Comparison of ENCODE assay signal across 18 cellular contexts in genomic region chr9:137658778-137659177, GRCh38. TPM values are rescaled to one million over a fixed set of nuclear protein-coding genes. Genes with fewer than 3 reads are reported as not detected.
DNase-seq lines count a peak whose midpoint lies in the region; ATAC-seq and TF ChIP-seq lines count a peak whose summit lies in the region.
"Had no signal": no experiment of that assay in that cellular context is flagged by ENCODE, and none has a peak within 500 bp of the region (broad histone marks: within the 10 kb centered on the region; RNA-seq: fewer than 3 reads in every experiment).

No MANE protein-coding gene starts in this region.

- peak overlapping the region; percentile 52 for H3K27ac Mint-ChIP-seq in activated CD8-positive, alpha-beta T cell treated with anti-CD3 and anti-CD28 coated beads, Interleukin-2, amount 10 ng/mL, durations not matched to agents 7 days and 5 days
- H3K27ac Mint-ChIP-seq in activated CD8-positive, alpha-beta T cell treated with anti-CD3 and anti-CD28 coated beads for 36 hours = no peak overlapping the region
- H3K27ac Mint-ChIP-seq in GM23338 (no peak overlapping the region), WTC11 (peak overlapping the region; percentile 24; the same call in 1 of the 2 replicates)

- peaks cover 26% of the 10 kb centered on the region for H3K4me1 Mint-ChIP-seq in activated CD8-positive, alpha-beta T cell treated with anti-CD3 and anti-CD28 coated beads, Interleukin-2, amount 10 ng/mL, durations not matched to agents 7 days and 5 days (ENCODE audit: low read depth)
- H3K4me1 Mint-ChIP-seq in activated CD8-positive, alpha-beta T cell treated with anti-CD3 and anti-CD28 coated beads for 36 hours (ENCODE audit: low read depth) = peaks cover 24% of the 10 kb centered on the region
- H3K4me1 Mint-ChIP-seq in GM23338 (peaks cover 35% of the 10 kb centered on the region), WTC11 (peaks cover 40% of the 10 kb centered on the region)

- H3K36me3 Mint-ChIP-seq in activated CD8-positive, alpha-beta T cell treated with anti-CD3 and anti-CD28 coated beads, Interleukin-2, amount 10 ng/mL, durations not matched to agents 7 days and 5 days (ENCODE audit: low read depth) = peaks cover 24% of the 10 kb centered on the region
- H3K36me3 Mint-ChIP-seq in activated CD8-positive, alpha-beta T cell treated with anti-CD3 and anti-CD28 coated beads for 36 hours (ENCODE audit: low read depth) = peaks cover 11% of the 10 kb centered on the region
- H3K36me3 Mint-ChIP-seq in GM23338 (ENCODE audit: low read depth) = peaks cover 12% of the 10 kb centered on the region; the same call in 2 of the 3 replicates
- peaks cover 5% of the 10 kb centered on the region for H3K36me3 Mint-ChIP-seq in WTC11

- H3K27me3 ChIP-seq in GM23338 (ENCODE audit: insufficient read depth) = no peaks in the 10 kb centered on the region
- no peaks in the 10 kb centered on the region for H3K27me3 ChIP-seq in trophoblast cell (ENCODE audit: insufficient read depth, low read length)
- H3K27me3 ChIP-seq in brain microvascular endothelial cell (replicated peaks) = no peaks in the 10 kb centered on the region
- H3K27me3 ChIP-seq: SJSA1 had no signal

- H3K79me1 ChIP-seq in trophoblast cell (ENCODE audit: low read length) = no peaks in the 10 kb centered on the region

- H3K4me2 ChIP-seq in GM23338 (no peak overlapping the region), trophoblast cell (ENCODE audit: low read length) (no peak overlapping the region)

- CTCF ChIA-PET in activated CD8-positive, alpha-beta T cell treated with anti-CD3 and anti-CD28 coated beads, Interleukin-2, amount 10 ng/mL, durations not matched to agents 7 days and 5 days (lab: Charles Lee) = interaction anchor here (1.1 kb wide), 1 partner anchor 12 kb away, joined by 5 read pairs; no protein-coding TSS in a partner anchor
- CTCF ChIA-PET in activated CD8-positive, alpha-beta T cell treated with anti-CD3 and anti-CD28 coated beads for 36 hours (lab: Charles Lee) = interaction anchor here (0.8 kb wide), 1 partner anchor 14 kb away, joined by 3 read pairs; no protein-coding TSS in a partner anchor
- CTCF ChIA-PET in WTC11 (lab: Charles Lee) = interaction anchor here (0.8 to 1.2 kb wide), 3 partner anchors 14 to 36 kb away, joined by 3 read pairs; no protein-coding TSS in a partner anchor

- H3K14ac ChIP-seq in trophoblast cell (ENCODE audit: low read length) = no peak overlapping the region

- H3K36me3 ChIP-seq in GM23338 (ENCODE audit: insufficient read depth) (no peaks in the 10 kb centered on the region; the same call in 1 of the 2 replicates), trophoblast cell (ENCODE audit: control insufficient read depth in 1 of 2, insufficient read depth in 2 of 2, low read length in 2 of 2) (peaks cover 3 to 4% of the 10 kb centered on the region in 2 experiments), brain microvascular endothelial cell (replicated peaks) (no peaks in the 10 kb centered on the region)
- H3K36me3 ChIP-seq: SJSA1 had no signal

- no peak overlapping the region for H2BK5ac ChIP-seq in trophoblast cell (ENCODE audit: low read depth, low read length, poor library complexity)

- no peak for ATAC-seq in activated CD8-positive, alpha-beta T cell treated with anti-CD3 and anti-CD28 coated beads, Interleukin-2, amount 10 ng/mL, durations not matched to agents 7 days and 5 days
- no peak for ATAC-seq in activated CD8-positive, alpha-beta T cell treated with anti-CD3 and anti-CD28 coated beads for 36 hours
- ATAC-seq in GM23338 (no peak), WTC11 (no peak), GM19452 (IDR thresholded peaks at IDR 0.05; ENCODE audit: unreplicated experiment) (no peak)
- ATAC-seq: K562 had no signal

- H3K27me3 Mint-ChIP-seq in activated CD8-positive, alpha-beta T cell treated with anti-CD3 and anti-CD28 coated beads, Interleukin-2, amount 10 ng/mL, durations not matched to agents 7 days and 5 days (ENCODE audit: low read depth) = no peaks in the 10 kb centered on the region
- no peaks in the 10 kb centered on the region for H3K27me3 Mint-ChIP-seq in activated CD8-positive, alpha-beta T cell treated with anti-CD3 and anti-CD28 coated beads for 36 hours
- H3K27me3 Mint-ChIP-seq in GM23338 (ENCODE audit: insufficient read depth, low read depth, poor library complexity) (peaks cover 2% of the 10 kb centered on the region), WTC11 (ENCODE audit: low read depth) (no peaks in the 10 kb centered on the region)

- no peak overlapping the region for H3K18ac ChIP-seq in trophoblast cell (ENCODE audit: low read length)

- H4K8ac ChIP-seq in trophoblast cell (ENCODE audit: low read depth, low read length) = no peak overlapping the region

- no peak overlapping the region for H2BK120ac ChIP-seq in trophoblast cell (ENCODE audit: insufficient read depth, low read length, poor library complexity)

- H3K9me3 ChIP-seq in trophoblast cell (ENCODE audit: insufficient read depth, low read depth, low read length) = no peaks in the 10 kb centered on the region
- H3K9me3 ChIP-seq: SJSA1 had no signal

- no peak for DNase-seq in activated CD8-positive, alpha-beta T cell treated with anti-CD3 and anti-CD28 coated beads, Interleukin-2, amount 10 ng/mL, durations not matched to agents 7 days and 5 days
- no peak for DNase-seq in activated CD8-positive, alpha-beta T cell treated with anti-CD3 and anti-CD28 coated beads for 36 hours
- DNase-seq in GM23338 (ENCODE audit: low spot score) (no peak), WTC11 (ENCODE audit: low spot score) (no peak), trophoblast cell (no peak), KG1 (lab: John Stamatoyannopoulos, UW) (no peak), brain microvascular endothelial cell (no peak)
- DNase-seq: AML-193, EL, NCI-H1105, NCI-H1694 treated with DMSO at 0.1 percent for 48 hours, NCI-H345, NCI-H526 treated with DMSO at 0.1 percent for 48 hours had no signal

- in situ Hi-C loops in brain microvascular endothelial cell (cut with HindIII; ENCODE audit: low pct_ligation_motif_present, low sequenced_read_pairs) = no loop called here

- no peak overlapping the region for H3K4me3 ChIP-seq in GM23338
- H3K4me3 ChIP-seq in trophoblast cell (ENCODE audit: low read depth, low read length) = no peak overlapping the region
- H3K4me3 ChIP-seq in brain microvascular endothelial cell (ENCODE audit: low read depth, low read length) = no peak overlapping the region
- H3K4me3 ChIP-seq: K562, SJSA1 had no signal

- no peak overlapping the region for H3K4me3 Mint-ChIP-seq in activated CD8-positive, alpha-beta T cell treated with anti-CD3 and anti-CD28 coated beads, Interleukin-2, amount 10 ng/mL, durations not matched to agents 7 days and 5 days
- no peak overlapping the region for H3K4me3 Mint-ChIP-seq in activated CD8-positive, alpha-beta T cell treated with anti-CD3 and anti-CD28 coated beads for 36 hours
- H3K4me3 Mint-ChIP-seq in GM23338 = no peak overlapping the region
- no peak overlapping the region for H3K4me3 Mint-ChIP-seq in WTC11

- peak overlapping the region; percentile 27 for H3K4ac ChIP-seq in trophoblast cell (ENCODE audit: low read depth, low read length)

- no peak overlapping the region for H3K23ac ChIP-seq in trophoblast cell (ENCODE audit: low read length)

- H4K20me1 ChIP-seq in GM23338 (replicated peaks; ENCODE audit: insufficient read depth) = peaks cover 40% of the 10 kb centered on the region

- no peak overlapping the region for H4K12ac ChIP-seq in trophoblast cell (ENCODE audit: low read depth, low read length)

- POLR2A ChIA-PET in activated CD8-positive, alpha-beta T cell treated with anti-CD3 and anti-CD28 coated beads, Interleukin-2, amount 10 ng/mL, durations not matched to agents 7 days and 5 days (lab: Charles Lee) = no interaction called here
- POLR2A ChIA-PET in activated CD8-positive, alpha-beta T cell treated with anti-CD3 and anti-CD28 coated beads for 36 hours (lab: Charles Lee) = interaction anchor here (0.6 kb wide), 2 partner anchors 42 to 150 kb away, joined by 3 read pairs; no protein-coding TSS in a partner anchor
- POLR2A ChIA-PET in WTC11 (lab: Charles Lee) = no interaction called here

- no peak overlapping the region for H3K9ac ChIP-seq in trophoblast cell (ENCODE audit: low read length)

- TF ChIP-seq CTCF in activated CD8-positive, alpha-beta T cell treated with anti-CD3 and anti-CD28 coated beads for 36 hours (IDR thresholded peaks at IDR 0.05) = no peak
- TF ChIP-seq CTCF in GM23338 (conservative IDR thresholded peaks at IDR 0.05; ENCODE audit: low read depth in 2 of 2) (no peak), WTC11 (IDR thresholded peaks at IDR 0.05) (no peak), brain microvascular endothelial cell (IDR thresholded peaks at IDR 0.05; ENCODE audit: low read depth, low read length, missing control alignments) (no peak)

- no peaks in the 10 kb centered on the region; the same call in 1 of the 2 replicates for H3F3A ChIP-seq in GM23338 (replicated peaks; ENCODE audit: low read depth)

- no peak overlapping the region for H2AFZ ChIP-seq in GM23338
- H2AFZ ChIP-seq in trophoblast cell (ENCODE audit: insufficient read depth, low read length, poor library complexity) = no peak overlapping the region

- H2AK5ac ChIP-seq in trophoblast cell (ENCODE audit: low read length) = no peak overlapping the region

- no peak overlapping the region for H2BK12ac ChIP-seq in trophoblast cell (ENCODE audit: low read length)

- WGBS in trophoblast cell (ENCODE audit: extremely low coverage, insufficient coverage, insufficient read length) = no CpG with 5 or more reads among the region's 2 CpGs

- peak overlapping the region; percentile 26; the same call in 1 of the 2 replicates for H3K27ac ChIP-seq in GM23338 (ENCODE audit: low read depth)
- H3K27ac ChIP-seq in trophoblast cell (ENCODE audit: low read depth, low read length) = no peak overlapping the region
- no peak overlapping the region for H3K27ac ChIP-seq in brain microvascular endothelial cell
- H3K27ac ChIP-seq: HL-60, RWPE1, SJSA1 had no signal

- no peak overlapping the region for H4K91ac ChIP-seq in trophoblast cell (ENCODE audit: low read depth, low read length)

- intact Hi-C loops in activated CD8-positive, alpha-beta T cell treated with anti-CD3 and anti-CD28 coated beads for 36 hours (cut with micrococcal nuclease) = no loop called here

- H3K79me2 ChIP-seq in GM23338 (replicated peaks; ENCODE audit: insufficient read depth) = peaks cover 99% of the 10 kb centered on the region
- peaks cover 3% of the 10 kb centered on the region for H3K79me2 ChIP-seq in trophoblast cell (ENCODE audit: control insufficient read depth, insufficient read depth, low read length, poor library complexity)

- no peaks in the 10 kb centered on the region for H3K9me3 Mint-ChIP-seq in activated CD8-positive, alpha-beta T cell treated with anti-CD3 and anti-CD28 coated beads, Interleukin-2, amount 10 ng/mL, durations not matched to agents 7 days and 5 days (ENCODE audit: insufficient read depth)
- H3K9me3 Mint-ChIP-seq in activated CD8-positive, alpha-beta T cell treated with anti-CD3 and anti-CD28 coated beads for 36 hours = no peaks in the 10 kb centered on the region
- H3K9me3 Mint-ChIP-seq in GM23338 (no peaks in the 10 kb centered on the region), WTC11 (no peaks in the 10 kb centered on the region)

- no peaks in the 10 kb centered on the region for H3K9me2 ChIP-seq in GM23338 (ENCODE audit: insufficient read depth)

- H3K4me1 ChIP-seq in GM23338 (ENCODE audit: insufficient read depth) (peaks cover 22% of the 10 kb centered on the region), trophoblast cell (ENCODE audit: control insufficient read depth in 1 of 2, insufficient read depth in 2 of 2, low read length in 2 of 2) (no peaks in the 10 kb centered on the region)
- H3K4me1 ChIP-seq: SJSA1 had no signal

RNA-seq across cellular contexts. Expression of gene EHMT1, which starts 40.0 kb away (rescaled TPM):
- total RNA-seq in activated CD8-positive, alpha-beta T cell treated with anti-CD3 and anti-CD28 coated beads, Interleukin-2, amount 10 ng/mL, durations not matched to agents 7 days and 5 days = 100 to 1,000 TPM; 112 to 115 TPM
- 10 to 100 TPM; 62.1 to 67.1 TPM for total RNA-seq in activated CD8-positive, alpha-beta T cell treated with anti-CD3 and anti-CD28 coated beads for 36 hours
- total RNA-seq in GM23338 (2014; rRNA removed; shearing (Covaris generic)) = 160 and 177 TPM in 2 replicates
- polyA plus RNA-seq in GM23338 (2016; fragmentation: Nextera tagmentation; extraction: Ambion mirVana) = 162 and 166 TPM in 2 replicates
- 152 to 170 TPM (median 154 TPM) in 3 replicates for total RNA-seq in WTC11 (2021)
- polyA plus RNA-seq in trophoblast cell (2013) = 39.4 and 40.8 TPM in 2 replicates

RNA-seq across cellular contexts. Expression of gene ARRDC1, which starts 53.3 kb away (rescaled TPM):
- 10 to 100 TPM; 42.3 to 45.1 TPM for total RNA-seq in activated CD8-positive, alpha-beta T cell treated with anti-CD3 and anti-CD28 coated beads, Interleukin-2, amount 10 ng/mL, durations not matched to agents 7 days and 5 days
- 10 to 100 TPM; 29.0 TPM for total RNA-seq in activated CD8-positive, alpha-beta T cell treated with anti-CD3 and anti-CD28 coated beads for 36 hours
- total RNA-seq in GM23338 (2014; rRNA removed; shearing (Covaris generic)) = 33.9 and 63.8 TPM in 2 replicates
- polyA plus RNA-seq in GM23338 (2016; fragmentation: Nextera tagmentation; extraction: Ambion mirVana) = 33.5 and 36.6 TPM in 2 replicates
- 41.2 to 48.3 TPM (median 41.3 TPM) in 3 replicates for total RNA-seq in WTC11 (2021)
- polyA plus RNA-seq in trophoblast cell (2013) = 39.9 and 42.1 TPM in 2 replicates

Comparison
In these comparisons a context has a peak if more than half of its experiments do, and no peak if none do; other contexts are left out.
1. H3K27ac Mint-ChIP-seq: peak in activated CD8-positive, alpha-beta T cell treated with anti-CD3 and anti-CD28 coated beads, Interleukin-2, amount 10 ng/mL, durations not matched to agents 7 days and 5 days (single experiment) and WTC11 (single experiment); none in activated CD8-positive, alpha-beta T cell treated with anti-CD3 and anti-CD28 coated beads for 36 hours (single experiment) and GM23338 (single experiment).